Comparison of ENCODE assay signal across 10 cellular contexts in the genomic region with DNA sequence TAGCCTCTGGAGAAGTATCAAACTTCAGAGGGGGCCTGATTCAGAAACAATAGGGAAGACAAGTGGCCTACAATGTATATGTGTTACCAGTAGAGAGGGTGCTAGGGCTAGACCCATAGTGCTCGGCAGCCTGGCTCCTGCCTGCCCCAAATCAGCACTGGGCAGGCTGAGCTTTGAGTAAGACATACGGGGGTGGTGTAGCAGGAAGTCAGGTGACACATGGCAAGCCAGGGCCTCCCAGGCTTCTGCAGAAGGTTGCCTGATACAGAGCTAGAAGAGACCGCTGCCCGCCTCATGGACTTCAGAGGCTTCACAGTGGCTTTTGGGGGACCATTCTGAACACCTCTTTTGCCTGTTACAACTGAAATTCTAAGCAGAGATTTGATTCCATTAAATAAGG. TPM values are rescaled to one million over a fixed set of nuclear protein-coding genes. Genes with fewer than 3 reads are reported as not detected.
DNase-seq lines count a peak whose midpoint lies in the region; ATAC-seq and TF ChIP-seq lines count a peak whose summit lies in the region.
"Had no signal": no experiment of that assay in that cellular context is flagged by ENCODE, and none has a peak within 500 bp of the region (broad histone marks: within the 10 kb centered on the region; RNA-seq: fewer than 3 reads in every experiment).

No MANE protein-coding gene starts in this region.

- ATAC-seq in gastroesophageal sphincter: no peak
- ATAC-seq: HCT116 had no signal

- no peak overlapping the region for H3K4me3 ChIP-seq in NB4 (ENCODE audit: low read depth, low read length)
- no peak overlapping the region for H3K4me3 ChIP-seq in hepatocyte
- H3K4me3 ChIP-seq in tibial nerve: no peak overlapping the region
- no peak overlapping the region for H3K4me3 ChIP-seq in gastroesophageal sphincter

- in situ Hi-C loops in ACHN (cut with HindIII; ENCODE audit: low pct_ligation_motif_present, low pct_unique_long_range_greater_than_20kb, low sequenced_read_pairs): no loop called here

- H3K4me1 ChIP-seq in hepatocyte (ENCODE audit: insufficient read depth): peaks cover 10% of the 10 kb centered on the region
- peaks cover 0 to 57% (median 19%) of the 10 kb centered on the region in 4 donors for H3K4me1 ChIP-seq in tibial nerve
- H3K4me1 ChIP-seq in gastroesophageal sphincter: peaks cover 14 to 62% (median 24%) of the 10 kb centered on the region in 3 donors

- H3K36me3 Mint-ChIP-seq in CD14-positive monocyte: peaks cover 36 to 56% of the 10 kb centered on the region in 2 donors

- H3K36me3 ChIP-seq in hepatocyte (replicated peaks; ENCODE audit: insufficient read depth, low read depth) (no peaks in the 10 kb centered on the region), tibial nerve (peaks cover 0 to 10% (median 0%) of the 10 kb centered on the region in 3 donors), gastroesophageal sphincter (peaks cover 0 to 22% of the 10 kb centered on the region in 2 donors)

- H4K20me1 ChIP-seq in hepatocyte (ENCODE audit: insufficient read depth, poor library complexity, severe bottlenecking): peaks cover 77% of the 10 kb centered on the region

- DNase-seq in NB4 (ENCODE audit: low read depth) (peak; percentile 43), activated T-cell treated with anti-CD3 and anti-CD28 coated beads for 4 hours (peak; percentile 54), hepatocyte (ENCODE audit: low spot score) (no peak), tibial nerve (ENCODE audit: low spot score in 2 of 2) (no peak), ACHN (no peak), CD14-positive monocyte (ENCODE audit: low spot score) (no peak)
- DNase-seq in stimulated activated CD4-positive, alpha-beta T cell treated with anti-CD3 and anti-CD28 coated beads, Interleukin-4, amount 100 ng/mL, for 48 hours (ENCODE audit: low read depth in 2 of 2): peak; percentile 34 to 43
- DNase-seq: NCI-H1417 treated with DMSO at 0.1 percent for 48 hours had no signal

- peaks cover 0 to 2% (median 0%) of the 10 kb centered on the region in 7 donors for H3K9me3 Mint-ChIP-seq in CD14-positive monocyte

- H3K9me2 ChIP-seq in hepatocyte (replicated peaks; ENCODE audit: insufficient read depth): no peaks in the 10 kb centered on the region

- peaks cover 98% of the 10 kb centered on the region for H3K79me2 ChIP-seq in hepatocyte

- TF ChIP-seq CTCF in NB4 (IDR thresholded peaks at IDR 0.05; ENCODE audit: low read depth, low read length) (no peak), hepatocyte (IDR thresholded peaks at IDR 0.05; ENCODE audit: poor library complexity) (no peak), tibial nerve (IDR thresholded peaks at IDR 0.05) (no peak), CD14-positive monocyte (IDR thresholded peaks at IDR 0.05) (no peak), gastroesophageal sphincter (IDR thresholded peaks at IDR 0.05) (no peak)

- no peak for TF ChIP-seq EP300 in tibial nerve (IDR thresholded peaks at IDR 0.05)
- TF ChIP-seq EP300 in gastroesophageal sphincter (IDR thresholded peaks at IDR 0.05): no peak

- no peak overlapping the region for H2AFZ ChIP-seq in hepatocyte

- H3K4me1 Mint-ChIP-seq in CD14-positive monocyte: peaks cover 20% of the 10 kb centered on the region

- peak overlapping the region; percentile 6 for H3K27ac ChIP-seq in hepatocyte
- no peak overlapping the region for H3K27ac ChIP-seq in tibial nerve
- no peak overlapping the region for H3K27ac ChIP-seq in gastroesophageal sphincter

- intact Hi-C loops in CD14-positive monocyte (cut with micrococcal nuclease): no loop called here

- no peaks in the 10 kb centered on the region for H3K27me3 Mint-ChIP-seq in CD14-positive monocyte (ENCODE audit: low read depth in 3 of 3)

- H3K4me3 Mint-ChIP-seq in CD14-positive monocyte: no peak overlapping the region

- peak overlapping the region in 2 of 7 donors; percentile 18 to 56 for H3K27ac Mint-ChIP-seq in CD14-positive monocyte

- no peaks in the 10 kb centered on the region for H3K27me3 ChIP-seq in hepatocyte
- no peaks in the 10 kb centered on the region for H3K27me3 ChIP-seq in tibial nerve
- H3K27me3 ChIP-seq in gastroesophageal sphincter: no peaks in the 10 kb centered on the region

- no peak overlapping the region for H3K4me2 ChIP-seq in hepatocyte

- 84% methylated on average over 4 of the region's 4 CpGs for WGBS in hepatocyte (ENCODE audit: low lambda C conversion rate, missing lambda C conversion rate)
- 71 to 73% methylated on average over 4 of the region's 4 CpGs for WGBS in tibial nerve, 2 donors
- 58% methylated on average over 2 of the region's 4 CpGs; no CpG with 5 or more reads in 1 of the 2 donors for WGBS in gastroesophageal sphincter (ENCODE audit: low coverage in 1 of 2), 2 donors

- TF ChIP-seq POLR2A in NB4 (IDR thresholded peaks at IDR 0.05; ENCODE audit: extremely low read depth, insufficient read length) (no peak), tibial nerve (IDR thresholded peaks at IDR 0.05) (no peak), gastroesophageal sphincter (IDR thresholded peaks at IDR 0.05) (no peak)

- no peaks in the 10 kb centered on the region for H3K9me3 ChIP-seq in hepatocyte (ENCODE audit: low read depth)
- H3K9me3 ChIP-seq in tibial nerve: no peaks in the 10 kb centered on the region
- H3K9me3 ChIP-seq in gastroesophageal sphincter: no peaks in the 10 kb centered on the region

RNA-seq across cellular contexts. Expression of a gene that starts 43.4 kb away (rescaled TPM):
- total RNA-seq in hepatocyte: 122 and 123 TPM in 2 replicates
- 209 and 240 TPM in 2 replicates for polyA plus RNA-seq in hepatocyte
- 100 to 1,000 TPM in 1 of 4 donors, 10 to 100 TPM in 3; 69.1 to 107 (median 96.4) TPM for total RNA-seq in tibial nerve
- polyA plus RNA-seq in CD14-positive monocyte: 100 to 1,000 TPM; 152 to 154 TPM
- 100 to 1,000 TPM in 1 of 4 donors, 10 to 100 TPM in 3; 76.6 to 124 (median 98.8) TPM for total RNA-seq in gastroesophageal sphincter

Comparison
In these comparisons a context has a peak if more than half of its experiments do, and no peak if none do; other contexts are left out.
1. DNase-seq: peak in NB4 (single experiment), activated T-cell treated with anti-CD3 and anti-CD28 coated beads for 4 hours (single experiment) and stimulated activated CD4-positive, alpha-beta T cell treated with anti-CD3 and anti-CD28 coated beads, Interleukin-4, amount 100 ng/mL, for 48 hours (2 of 2); none in hepatocyte (single experiment), tibial nerve (0 of 2), ACHN (single experiment) and CD14-positive monocyte (single experiment).